ENCODE assay signal across 8 cellular contexts in genomic region chr10:102114861-102115618, GRCh38. TPM values are rescaled to one million over a fixed set of nuclear protein-coding genes. Genes with fewer than 3 reads are reported as not detected.
A peak's percentile ranks its signal among the peaks of the same experiment; 100 is the strongest.
DNase-seq lines count a peak whose midpoint lies in the region; ATAC-seq and TF ChIP-seq lines count a peak whose summit lies in the region.

No MANE protein-coding gene starts in this region.

- no peaks in the 10 kb centered on the region for H3K9me3 Mint-ChIP-seq in activated naive CD4-positive, alpha-beta T cell treated with anti-CD3 and anti-CD28 coated beads, Interleukin-2, amount 50 U/mL, for 24 hours

- H4K20me1 ChIP-seq in SK-N-SH (ENCODE audit: insufficient read depth) (peaks cover 42% of the 10 kb centered on the region), osteoblast (ENCODE audit: insufficient read depth, low read length) (peaks cover 43% of the 10 kb centered on the region)

- peak overlapping the region; percentile 94 for H3K27ac Mint-ChIP-seq in activated naive CD4-positive, alpha-beta T cell treated with anti-CD3 and anti-CD28 coated beads, Interleukin-2, amount 50 U/mL, for 24 hours

- peaks cover 65% of the 10 kb centered on the region for H3K4me1 Mint-ChIP-seq in activated naive CD4-positive, alpha-beta T cell treated with anti-CD3 and anti-CD28 coated beads, Interleukin-2, amount 50 U/mL, for 24 hours

- H3K9me3 ChIP-seq in SK-N-SH (no peaks in the 10 kb centered on the region), osteoblast (ENCODE audit: low read depth, low read length) (no peaks in the 10 kb centered on the region), thymus (ENCODE audit: control insufficient read depth) (no peaks in the 10 kb centered on the region)

- no peak for TF ChIP-seq RAD21 in SK-N-SH (IDR thresholded peaks at IDR 0.05; ENCODE audit: low read length)

- DNase-seq in EH (ENCODE audit: low read depth), result peak; percentile 88
- peak; percentile 71 for DNase-seq in LoVo (ENCODE audit: low spot score)
- DNase-seq in SK-N-SH, result peak; percentile 88
- peak; percentile 84 to 98 (median 95) for DNase-seq in head of caudate nucleus
- peak; percentile 99 for DNase-seq in osteoblast (ENCODE audit: insufficient read length, low spot score, missing footprints)

- no peaks in the 10 kb centered on the region for H3K9me2 ChIP-seq in SK-N-SH

- H3K4me3 ChIP-seq in SK-N-SH (ENCODE audit: low read depth in 2 of 2, low read length in 1 of 2) (peak overlapping the region; percentile 67 to 72), osteoblast (ENCODE audit: insufficient read depth, low read length) (peak overlapping the region; percentile 88), thymus (ENCODE audit: low read length) (peak overlapping the region; percentile 81)

- peak overlapping the region; percentile 94 for H3K4me2 ChIP-seq in SK-N-SH
- peak overlapping the region; percentile 81 for H3K4me2 ChIP-seq in osteoblast (ENCODE audit: insufficient read depth, low read length)

- POLR2A ChIA-PET in SK-N-SH (lab: Yijun Ruan, JAX), result interaction anchor here (1.0 kb wide), 1 partner anchor 63 kb away, joined by 3 read pairs; no protein-coding TSS in a partner anchor

- peaks cover 86% of the 10 kb centered on the region for H3K79me2 ChIP-seq in SK-N-SH (ENCODE audit: insufficient read depth)
- H3K79me2 ChIP-seq in osteoblast (ENCODE audit: insufficient read depth, low read length), result peaks cover 90% of the 10 kb centered on the region

- H3K4me1 ChIP-seq in SK-N-SH (ENCODE audit: control insufficient read depth in 1 of 2, insufficient read depth in 2 of 2, low read depth in 1 of 2, low read length in 1 of 2) (peaks cover 41 to 53% of the 10 kb centered on the region in 2 experiments), osteoblast (ENCODE audit: insufficient read depth, low read length) (peaks cover 60% of the 10 kb centered on the region), thymus (ENCODE audit: control insufficient read depth, insufficient read depth, low read length) (peaks cover 52% of the 10 kb centered on the region)

- H3K9ac ChIP-seq in SK-N-SH, result peak overlapping the region; percentile 58; the same call in 1 of the 2 replicates

- peak overlapping the region; percentile 88 for H3K4me3 Mint-ChIP-seq in activated naive CD4-positive, alpha-beta T cell treated with anti-CD3 and anti-CD28 coated beads, Interleukin-2, amount 50 U/mL, for 24 hours

- H3K36me3 ChIP-seq in SK-N-SH (replicated peaks in 1 of 2; ENCODE audit: control insufficient read depth in 1 of 2, insufficient read depth in 2 of 2, low read length in 1 of 2) (peaks cover 16 to 22% of the 10 kb centered on the region in 2 experiments), osteoblast (ENCODE audit: insufficient read depth, low read length) (peaks cover 16% of the 10 kb centered on the region), thymus (ENCODE audit: control insufficient read depth, insufficient read depth) (peaks cover 16% of the 10 kb centered on the region)

- H3K27me3 ChIP-seq in SK-N-SH (ENCODE audit: insufficient read depth) (no peaks in the 10 kb centered on the region), osteoblast (ENCODE audit: insufficient read depth, low read length) (no peaks in the 10 kb centered on the region), thymus (ENCODE audit: control insufficient read depth, insufficient read depth) (no peaks in the 10 kb centered on the region)

- no peak for TF ChIP-seq CTCF in SK-N-SH (IDR thresholded peaks at IDR 0.05)
- TF ChIP-seq CTCF in osteoblast (IDR thresholded peaks at IDR 0.05; ENCODE audit: extremely low read depth, low read depth, low read length), result no peak

- H2AFZ ChIP-seq in SK-N-SH (ENCODE audit: low read depth) (no peak overlapping the region), osteoblast (ENCODE audit: low read length) (peak overlapping the region; percentile 82)

- H3F3A ChIP-seq in SK-N-SH (replicated peaks; ENCODE audit: insufficient read depth), result peaks cover 17% of the 10 kb centered on the region

- H3K27me3 Mint-ChIP-seq in activated naive CD4-positive, alpha-beta T cell treated with anti-CD3 and anti-CD28 coated beads, Interleukin-2, amount 50 U/mL, for 24 hours, result no peaks in the 10 kb centered on the region

- no peak for TF ChIP-seq EP300 in SK-N-SH (IDR thresholded peaks at IDR 0.05; ENCODE audit: borderline replicate concordance in 1 of 2, low read depth in 1 of 2, low read length in 1 of 2)

- ATAC-seq in GM21737 (IDR thresholded peaks at IDR 0.05; ENCODE audit: unreplicated experiment), result peak; percentile 62

- H3K36me3 Mint-ChIP-seq in activated naive CD4-positive, alpha-beta T cell treated with anti-CD3 and anti-CD28 coated beads, Interleukin-2, amount 50 U/mL, for 24 hours, result no peaks in the 10 kb centered on the region

- CTCF ChIA-PET in SK-N-SH (lab: Yijun Ruan, JAX), result no interaction called here

- H3K27ac ChIP-seq in SK-N-SH (ENCODE audit: low read depth in 2 of 2, low read length in 1 of 2) (peak overlapping the region; percentile 86 to 95), osteoblast (ENCODE audit: low read depth, low read length) (peak overlapping the region; percentile 50), thymus (ENCODE audit: low read depth) (peak overlapping the region; percentile 89)

- 3% methylated on average over 20 of the region's 23 CpGs for WGBS in SK-N-SH (ENCODE audit: low lambda C conversion rate)
- WGBS in thymus, result under 1% methylated on average over 23 of the region's 23 CpGs

- intact Hi-C loops in head of caudate nucleus (cut with DNase I), result no loop called here

TF ChIP-seq in SK-N-SH, 30 proteins besides CTCF, POLR2A, EP300 and RAD21:
- 0 out of 2 replicates have a peak, but pooled peaks have one; percentile 23 for TF ChIP-seq FOXJ3 (CRISPR knock-in tag; IDR thresholded peaks at IDR 0.05)
- 0 out of 2 replicates have a peak, but pooled peaks have one; percentile 67 for TF ChIP-seq SIN3A (IDR thresholded peaks at IDR 0.05; ENCODE audit: borderline replicate concordance, low read depth, low read length)
- TF ChIP-seq NRF1 (IDR thresholded peaks at IDR 0.05; ENCODE audit: low read depth, low read length), result no peak
- TF ChIP-seq POLR2AphosphoS5 (IDR thresholded peaks at IDR 0.05; ENCODE audit: low read depth, low read length), result peak; percentile 93
- peak; percentile 91 for TF ChIP-seq TAF1 (IDR thresholded peaks at IDR 0.05; ENCODE audit: borderline replicate concordance, low read depth, low read length)
- TF ChIP-seq RXRA (IDR thresholded peaks at IDR 0.05; ENCODE audit: borderline replicate concordance, low read depth), result no peak
- TF ChIP-seq PBX3 (IDR thresholded peaks at IDR 0.05), result 0 out of 2 replicates have a peak, but pooled peaks have one; percentile 7
- no peak for TF ChIP-seq FOSL2 (IDR thresholded peaks at IDR 0.05; ENCODE audit: borderline replicate concordance, low read depth)
- no peak for TF ChIP-seq ELF1 (IDR thresholded peaks at IDR 0.05)

RNA-seq across cellular contexts. Expression of gene LDB1, which starts 5.1 kb away (rescaled TPM):
- polyA plus RNA-seq in SK-N-SH (2012; rRNA removed) (85.9 and 113 TPM in 2 replicates), thymus (42.7 TPM)
- polyA plus RNA-seq in SK-N-SH (2012; cell fraction: cytosol; rRNA removed), result 31.9 and 39.8 TPM in 2 replicates
- 361 and 398 TPM in 2 replicates for polyA plus RNA-seq in SK-N-SH (2012; cell fraction: nucleus; rRNA removed)
- total RNA-seq in osteoblast, result 62.2 and 63.6 TPM in 2 replicates

RNA-seq across cellular contexts. Expression of gene PPRC1, which starts 17.8 kb away (rescaled TPM):
- polyA plus RNA-seq in SK-N-SH (2012; rRNA removed), result 22.6 and 23.1 TPM in 2 replicates
- 9.6 and 13.0 TPM in 2 replicates for polyA plus RNA-seq in SK-N-SH (2012; cell fraction: cytosol; rRNA removed)
- 77.6 and 92.4 TPM in 2 replicates for polyA plus RNA-seq in SK-N-SH (2012; cell fraction: nucleus; rRNA removed)
- total RNA-seq in osteoblast, result 14.1 and 17.7 TPM in 2 replicates
- 19.3 TPM for polyA plus RNA-seq in thymus

RNA-seq across cellular contexts. Expression of gene NOLC1, which starts 37.1 kb away (rescaled TPM):
- 71.8 and 94.6 TPM in 2 replicates for polyA plus RNA-seq in SK-N-SH (2012; rRNA removed)
- 83.4 and 99.2 TPM in 2 replicates for polyA plus RNA-seq in SK-N-SH (2012; cell fraction: cytosol; rRNA removed)
- 79.8 and 108 TPM in 2 replicates for polyA plus RNA-seq in SK-N-SH (2012; cell fraction: nucleus; rRNA removed)
- total RNA-seq in osteoblast, result 13.3 and 18.1 TPM in 2 replicates
- 42.5 TPM for polyA plus RNA-seq in thymus

RNA-seq across cellular contexts. Expression of gene HPS6, which starts 49.9 kb away (rescaled TPM):
- polyA plus RNA-seq in SK-N-SH (2012; rRNA removed), result 7.3 and 7.8 TPM in 2 replicates
- 4.0 and 6.5 TPM in 2 replicates for polyA plus RNA-seq in SK-N-SH (2012; cell fraction: cytosol; rRNA removed)
- polyA plus RNA-seq in SK-N-SH (2012; cell fraction: nucleus; rRNA removed), result 5.2 and 5.8 TPM in 2 replicates
- total RNA-seq in osteoblast, result 26.8 and 31.5 TPM in 2 replicates
- polyA plus RNA-seq in thymus, result 8.7 TPM

RNA-seq across cellular contexts. Expression of gene ARMH3, which starts 59.1 kb away (rescaled TPM):
- polyA plus RNA-seq in SK-N-SH (2012; rRNA removed) (12.1 and 16.8 TPM in 2 replicates), thymus (18.2 TPM)
- polyA plus RNA-seq in SK-N-SH (2012; cell fraction: cytosol; rRNA removed), result 10.5 and 12.7 TPM in 2 replicates
- 17.2 and 23.7 TPM in 2 replicates for polyA plus RNA-seq in SK-N-SH (2012; cell fraction: nucleus; rRNA removed)
- 9.1 and 9.4 TPM in 2 replicates for total RNA-seq in osteoblast

Comparison
In these comparisons a context has a peak if more than half of its experiments do, and no peak if none do; other contexts are left out.
1. Peak in every context shown above with its lines: DNase-seq, ATAC-seq, H3K4me3 ChIP-seq and H3K27ac ChIP-seq.